10 cellular contexts compared by ENCODE assay signal in the genomic region with DNA sequence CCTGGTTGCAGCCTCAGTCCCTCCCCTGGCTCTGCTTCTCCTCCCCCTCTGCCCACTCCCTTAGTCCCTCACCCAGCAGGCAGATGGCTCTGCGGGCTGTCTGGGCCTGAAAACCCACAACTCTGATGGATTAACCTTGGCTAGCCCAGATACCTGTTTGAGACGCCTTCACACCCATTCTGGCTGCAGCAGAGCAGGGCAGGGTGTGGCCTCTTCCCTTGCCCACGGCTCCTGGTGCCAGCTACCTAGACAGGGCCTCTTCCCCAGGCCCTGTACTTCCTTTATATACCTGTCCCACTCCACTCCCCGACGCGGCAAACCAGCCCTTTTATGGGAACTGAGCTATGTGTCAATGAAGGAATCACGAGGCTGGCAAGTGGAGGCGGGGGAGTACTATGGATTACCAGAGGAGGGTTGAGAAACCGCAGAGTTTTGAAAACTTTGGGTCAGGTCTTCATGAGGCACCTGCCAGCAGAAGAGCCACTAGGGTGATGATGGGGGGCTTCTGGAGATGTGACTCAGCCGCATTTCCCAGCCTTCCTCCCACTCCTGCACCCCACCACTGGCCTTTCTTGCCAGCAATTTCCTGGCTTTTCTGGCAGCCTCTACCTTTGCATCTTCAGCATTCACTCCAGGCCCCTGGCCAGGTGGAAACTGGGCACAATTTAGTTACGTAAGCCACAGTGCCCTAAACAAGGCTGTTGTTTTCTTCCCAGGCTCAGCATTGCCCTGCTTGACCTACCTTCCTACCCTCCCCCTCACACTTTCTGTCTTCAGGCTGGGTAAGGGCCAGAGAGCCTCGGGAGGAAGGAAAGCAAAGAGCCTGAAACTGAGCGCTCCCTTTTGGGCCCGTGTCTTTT.
DNase-seq lines count a peak whose midpoint lies in the region; TF ChIP-seq lines count a peak whose summit lies in the region.
"Had no signal": no experiment of that assay in that cellular context is flagged by ENCODE, and none has a peak within 500 bp of the region (broad histone marks: within the 10 kb centered on the region; RNA-seq: fewer than 3 reads in every experiment).

A gene (minus strand): TSS at position 259 of the 860 bp plus-strand sequence. CDS start 81 bp downstream, at position 178.

- peak within 1 kb of the TSS; percentile 59 for H3K4me3 Mint-ChIP-seq in nephron progenitor cell

- H3K4me3 ChIP-seq in ACC112 (ENCODE audit: low read depth, low read length), result no peak within 1 kb of the TSS
- no peak within 1 kb of the TSS for H3K4me3 ChIP-seq in epithelial cell of esophagus (ENCODE audit: low read length)

- H2AFZ ChIP-seq in ACC112 (ENCODE audit: low read length, unreplicated experiment), result peak within 1 kb of the TSS; percentile 67

- H3K27me3 ChIP-seq in ACC112 (ENCODE audit: insufficient read depth, low read length), result no peaks in the 10 kb centered on the region
- H3K27me3 ChIP-seq: BE2C had no signal

- H3K4me1 ChIP-seq in ACC112 (ENCODE audit: control insufficient read depth, insufficient read depth, low read length, unreplicated experiment), result peaks cover 6% of the 10 kb centered on the region
- H3K4me1 ChIP-seq: BE2C had no signal

- DNase-seq in NOMO-1 treated with DMSO at 0.1 percent for 48 hours (lab: John Stamatoyannopoulos, UW; ENCODE audit: unreplicated experiment) (peak; percentile 61), epithelial cell of esophagus (ENCODE audit: low read depth) (peak; percentile 49), nephron progenitor cell (no peak), foreskin melanocyte (no peak), NCI-H187 (lab: John Stamatoyannopoulos, UW) (no peak), HCEC 1CT (no peak)
- no peak for DNase-seq in activated CD4-positive, alpha-beta T cell treated with anti-CD3 and anti-CD28 coated beads for 1 hour
- DNase-seq: BE2C, NCI-H446 had no signal

- peaks cover 36% of the 10 kb centered on the region for H3K4me1 Mint-ChIP-seq in nephron progenitor cell

- no peaks in the 10 kb centered on the region for H3K36me3 Mint-ChIP-seq in nephron progenitor cell (ENCODE audit: low read depth)

- H3K27ac Mint-ChIP-seq in nephron progenitor cell, result no peak within 1 kb of the TSS

- H3K36me3 ChIP-seq in ACC112 (ENCODE audit: insufficient read depth, low read length), result no peaks in the 10 kb centered on the region
- H3K36me3 ChIP-seq: BE2C had no signal

- TF ChIP-seq CTCF in epithelial cell of esophagus (IDR thresholded peaks at IDR 0.05; ENCODE audit: insufficient read depth, low read depth, low read length, missing control alignments) (no peak), nephron progenitor cell (IDR thresholded peaks at IDR 0.05) (no peak)

- H3K27me3 Mint-ChIP-seq in nephron progenitor cell (ENCODE audit: low read depth, poor library complexity), result peaks cover 6% of the 10 kb centered on the region

- no peaks in the 10 kb centered on the region for H3K79me2 ChIP-seq in ACC112 (ENCODE audit: control insufficient read depth, insufficient read depth, low read length, unreplicated experiment)

- H3K9me3 Mint-ChIP-seq in nephron progenitor cell, result no peaks in the 10 kb centered on the region

- no peak within 1 kb of the TSS for H3K27ac ChIP-seq in ACC112 (ENCODE audit: low read depth, low read length)

Comparison
In these comparisons a context has a peak if more than half of its experiments do, and no peak if none do; other contexts are left out.
1. DNase-seq: peak in NOMO-1 treated with DMSO at 0.1 percent for 48 hours (single experiment) and epithelial cell of esophagus (single experiment); none in nephron progenitor cell (single experiment), activated CD4-positive, alpha-beta T cell treated with anti-CD3 and anti-CD28 coated beads for 1 hour (single experiment), foreskin melanocyte (single experiment), NCI-H187 (0 of 2) and HCEC 1CT (single experiment).